ENCODE assay signal across 8 cellular contexts in the genomic region with DNA sequence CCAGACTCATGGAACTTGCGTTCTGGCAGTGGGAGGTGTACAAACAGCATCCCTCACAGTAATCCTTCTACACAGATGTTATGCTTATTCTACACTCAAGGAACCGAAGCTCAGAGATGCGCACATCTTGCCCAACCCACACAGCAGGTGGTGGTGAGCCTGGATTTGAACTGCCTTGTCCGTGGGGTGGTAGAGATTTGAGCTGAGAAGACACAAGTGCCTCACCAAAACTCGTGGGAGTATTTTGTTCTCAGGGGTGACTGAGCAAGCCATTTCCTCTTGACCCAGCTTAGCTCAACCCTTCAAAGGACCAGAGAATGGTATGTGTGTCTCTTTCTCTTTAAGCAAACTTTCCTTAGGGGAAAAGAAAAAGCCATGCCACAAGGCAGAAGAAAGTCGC.
A peak's percentile ranks its signal among the peaks of the same experiment; 100 is the strongest.
DNase-seq lines count a peak whose midpoint lies in the region; ATAC-seq, FAIRE-seq and TF ChIP-seq lines count a peak whose summit lies in the region.
"Not testable (repeated sequence)": the region's sequence is repeated elsewhere in the genome, so short reads cannot be mapped to it uniquely, and the experiment has no call there.

No MANE protein-coding gene starts in this region.

- H3K4me1 Mint-ChIP-seq in activated CD8-positive, alpha-beta T cell treated with anti-CD3 and anti-CD28 coated beads for 36 hours (ENCODE audit: low read depth) = peaks cover 16% of the 10 kb centered on the region
- H3K4me1 Mint-ChIP-seq in naive thymus-derived CD4-positive, alpha-beta T cell = peaks cover 0 to 15% (median 4%) of the 10 kb centered on the region in 7 donors

- ATAC-seq in activated CD8-positive, alpha-beta T cell treated with anti-CD3 and anti-CD28 coated beads for 36 hours = peak; percentile 81
- ATAC-seq in K562 = peak; percentile 29; the same call in 1 of the 3 replicates
- ATAC-seq in naive thymus-derived CD4-positive, alpha-beta T cell = not testable (repeated sequence)

- in situ Hi-C loops in K562 (cut with MboI) = not testable (repeated sequence)

- not testable (repeated sequence) for DNase-seq in GM12891 (ENCODE audit: insufficient read length, low spot score); NT2/D1 (ENCODE audit: low read depth, low spot score); K562 (ENCODE audit: extremely low read depth in 1 of 4, low spot score in 3 of 4); naive thymus-derived CD4-positive, alpha-beta T cell; trophoblast cell; suprapubic skin (ENCODE audit: low spot score in 2 of 2)
- peak; percentile 21 for DNase-seq in activated CD8-positive, alpha-beta T cell treated with anti-CD3 and anti-CD28 coated beads for 36 hours

- peak overlapping the region; percentile 89 for H4K91ac ChIP-seq in trophoblast cell (ENCODE audit: low read depth, low read length)

- not testable (repeated sequence) for TF ChIP-seq EP300 in K562 (IDR thresholded peaks at IDR 0.05; ENCODE audit: low read length); suprapubic skin (IDR thresholded peaks at IDR 0.05)

- H4K8ac ChIP-seq in trophoblast cell (ENCODE audit: low read depth, low read length) = peak overlapping the region; percentile 53

- TF ChIP-seq CTCF in activated CD8-positive, alpha-beta T cell treated with anti-CD3 and anti-CD28 coated beads for 36 hours (IDR thresholded peaks at IDR 0.05); K562 (IDR thresholded peaks at IDR 0.05 in 2 of 3, conservative IDR thresholded peaks at IDR 0.05 in 1 of 3; ENCODE audit: insufficient read depth in 2 of 3, low read depth in 1 of 3, low read length in 3 of 3); suprapubic skin (IDR thresholded peaks at IDR 0.05): not testable (repeated sequence)

- not testable (repeated sequence) for H3K4me2 ChIP-seq in K562 (ENCODE audit: insufficient read depth, low read length); trophoblast cell (ENCODE audit: low read length)

- H3K27ac Mint-ChIP-seq in activated CD8-positive, alpha-beta T cell treated with anti-CD3 and anti-CD28 coated beads for 36 hours = not testable (repeated sequence)
- peak overlapping the region in 3 of 9 donors; percentile 44 to 74 (median 67) for H3K27ac Mint-ChIP-seq in naive thymus-derived CD4-positive, alpha-beta T cell

- H2BK120ac ChIP-seq in trophoblast cell (ENCODE audit: insufficient read depth, low read length, poor library complexity) = peak overlapping the region; percentile 97

- H3K4me3 Mint-ChIP-seq in activated CD8-positive, alpha-beta T cell treated with anti-CD3 and anti-CD28 coated beads for 36 hours = not testable (repeated sequence)
- H3K4me3 Mint-ChIP-seq in naive thymus-derived CD4-positive, alpha-beta T cell = peak overlapping the region in 7 of 10 donors; percentile 24 to 67 (median 51)

- H3K4me3 ChIP-seq in NT2/D1 (ENCODE audit: insufficient read length, low read depth); K562; iPS-20b (ENCODE audit: low read length); naive thymus-derived CD4-positive, alpha-beta T cell (ENCODE audit: low read length); trophoblast cell (ENCODE audit: low read depth, low read length): not testable (repeated sequence)
- H3K4me3 ChIP-seq in suprapubic skin = peak overlapping the region; percentile 16

- not testable (repeated sequence) for H3K36me3 Mint-ChIP-seq in activated CD8-positive, alpha-beta T cell treated with anti-CD3 and anti-CD28 coated beads for 36 hours (ENCODE audit: low read depth)
- H3K36me3 Mint-ChIP-seq in naive thymus-derived CD4-positive, alpha-beta T cell = peaks cover 0 to 15% (median 4%) of the 10 kb centered on the region in 5 donors

- peak; percentile 68 for FAIRE-seq in GM12891 (lab: Jason Lieb, UNC)
- peak; percentile 62 for FAIRE-seq in K562 (lab: Jason Lieb, UNC)

- not testable (repeated sequence) for H3K9me3 Mint-ChIP-seq in activated CD8-positive, alpha-beta T cell treated with anti-CD3 and anti-CD28 coated beads for 36 hours; naive thymus-derived CD4-positive, alpha-beta T cell

- CTCF ChIA-PET in activated CD8-positive, alpha-beta T cell treated with anti-CD3 and anti-CD28 coated beads for 36 hours (lab: Charles Lee); K562 (lab: Yijun Ruan, JAX; ENCODE audit: low intra/inter-chr PET ratio); naive thymus-derived CD4-positive, alpha-beta T cell (lab: Charles Lee): not testable (repeated sequence)

- H2BK12ac ChIP-seq in trophoblast cell (ENCODE audit: low read length) = peak overlapping the region; percentile 97

- intact Hi-C loops in activated CD8-positive, alpha-beta T cell treated with anti-CD3 and anti-CD28 coated beads for 36 hours (cut with micrococcal nuclease); K562 (cut with micrococcal nuclease); naive thymus-derived CD4-positive, alpha-beta T cell (cut with micrococcal nuclease): not testable (repeated sequence)

- not testable (repeated sequence) for H4K12ac ChIP-seq in trophoblast cell (ENCODE audit: low read depth, low read length)

- H2AK5ac ChIP-seq in trophoblast cell (ENCODE audit: low read length) = peak overlapping the region; percentile 57

- 6% methylated on average over 4 of the region's 6 CpGs for WGBS in K562 (ENCODE audit: insufficient coverage, low coverage, missing lambda C conversion rate)
- WGBS in trophoblast cell (ENCODE audit: extremely low coverage, insufficient coverage, insufficient read length) = no CpG with 5 or more reads among the region's 6 CpGs
- WGBS in suprapubic skin = 38% methylated on average over 3 of the region's 6 CpGs

- H3K27me3 ChIP-seq in NT2/D1 (ENCODE audit: insufficient read depth, insufficient read length); K562 (ENCODE audit: control insufficient read depth in 2 of 2, insufficient read depth in 2 of 2, low read length in 2 of 2); iPS-20b (ENCODE audit: insufficient read depth, low read length); naive thymus-derived CD4-positive, alpha-beta T cell (ENCODE audit: control insufficient read depth in 2 of 2, insufficient read depth in 2 of 2, low read length in 2 of 2); trophoblast cell (ENCODE audit: insufficient read depth, low read length); suprapubic skin: not testable (repeated sequence)

- not testable (repeated sequence) for H3K4me1 ChIP-seq in NT2/D1 (ENCODE audit: insufficient read depth, insufficient read length); iPS-20b (ENCODE audit: insufficient read depth, low read length); naive thymus-derived CD4-positive, alpha-beta T cell (ENCODE audit: control insufficient read depth in 2 of 2, insufficient read depth in 2 of 2, low read length in 2 of 2)
- H3K4me1 ChIP-seq in K562 (replicated peaks in 1 of 2; ENCODE audit: control insufficient read depth in 2 of 2, insufficient read depth in 2 of 2, low read length in 2 of 2) (peaks cover 0 to 27% of the 10 kb centered on the region in 2 experiments; a peak in 3 of 5 replicates), trophoblast cell (ENCODE audit: control insufficient read depth in 1 of 2, insufficient read depth in 2 of 2, low read length in 2 of 2) (peaks cover 18 to 32% of the 10 kb centered on the region in 2 experiments), suprapubic skin (peaks cover 31% of the 10 kb centered on the region)

- peak overlapping the region; percentile 64 for H2BK5ac ChIP-seq in trophoblast cell (ENCODE audit: low read depth, low read length, poor library complexity)

- H3K9ac ChIP-seq in NT2/D1 (ENCODE audit: insufficient read length, low read depth) = peak overlapping the region; percentile 26
- not testable (repeated sequence) for H3K9ac ChIP-seq in K562 (ENCODE audit: insufficient read depth in 1 of 2, low read depth in 2 of 2, low read length in 2 of 2); trophoblast cell (ENCODE audit: low read length)
- peak overlapping the region; percentile 71; the same call in 1 of the 2 replicates for H3K9ac ChIP-seq in iPS-20b (ENCODE audit: low read depth, low read length)

- TF ChIP-seq RAD21 in K562 (CRISPR knock-in tag; conservative IDR thresholded peaks at IDR 0.05 in 1 of 2, IDR thresholded peaks at IDR 0.05 in 1 of 2) = not testable (repeated sequence)

- not testable (repeated sequence) for H3K23ac ChIP-seq in trophoblast cell (ENCODE audit: low read length)

- not testable (repeated sequence) for H3K27me3 Mint-ChIP-seq in activated CD8-positive, alpha-beta T cell treated with anti-CD3 and anti-CD28 coated beads for 36 hours; naive thymus-derived CD4-positive, alpha-beta T cell

- H2AFZ ChIP-seq in K562 (ENCODE audit: low read depth, low read length); trophoblast cell (ENCODE audit: insufficient read depth, low read length, poor library complexity): not testable (repeated sequence)

- peak overlapping the region; percentile 87 for H3K14ac ChIP-seq in trophoblast cell (ENCODE audit: low read length)

- not testable (repeated sequence) for BruUV-seq in K562 (replicated peaks; lab: Mats Ljungman, UMichigan)

- H3K18ac ChIP-seq in trophoblast cell (ENCODE audit: low read length) = peak overlapping the region; percentile 72

- peaks cover 22% of the 10 kb centered on the region for H3K79me1 ChIP-seq in trophoblast cell (ENCODE audit: low read length)

- not testable (repeated sequence) for H4K20me1 ChIP-seq in K562 (replicated peaks; ENCODE audit: control insufficient read depth, insufficient read depth, low read length)

- H3K27ac ChIP-seq in K562 (ENCODE audit: extremely low read depth, low read depth, low read length); iPS-20b (ENCODE audit: low read length); naive thymus-derived CD4-positive, alpha-beta T cell (ENCODE audit: low read depth, low read length); suprapubic skin: not testable (repeated sequence)
- H3K27ac ChIP-seq in trophoblast cell (ENCODE audit: low read depth, low read length) = peak overlapping the region; percentile 86

- not testable (repeated sequence) for H3K36me3 ChIP-seq in NT2/D1 (ENCODE audit: insufficient read depth, insufficient read length, low read length); K562 (ENCODE audit: control insufficient read depth, insufficient read depth, low read length); iPS-20b (ENCODE audit: insufficient read depth, low read depth, low read length); naive thymus-derived CD4-positive, alpha-beta T cell (ENCODE audit: control insufficient read depth in 2 of 3, insufficient read depth in 3 of 3, low read length in 3 of 3); trophoblast cell (ENCODE audit: control insufficient read depth in 1 of 2, insufficient read depth in 2 of 2, low read length in 2 of 2); suprapubic skin

- H3K79me2 ChIP-seq in K562 (ENCODE audit: control insufficient read depth, insufficient read depth, low read length); trophoblast cell (ENCODE audit: control insufficient read depth, insufficient read depth, low read length, poor library complexity): not testable (repeated sequence)

- POLR2A ChIA-PET in activated CD8-positive, alpha-beta T cell treated with anti-CD3 and anti-CD28 coated beads for 36 hours (lab: Charles Lee); K562 (lab: Yijun Ruan, JAX): not testable (repeated sequence)
- POLR2A ChIA-PET in naive thymus-derived CD4-positive, alpha-beta T cell (lab: Charles Lee) = interaction anchor here (0.6 kb wide), 1 partner anchor 19 kb away, joined by 3 read pairs; no protein-coding TSS in a partner anchor

- H3K9me1 ChIP-seq in K562 (ENCODE audit: control insufficient read depth, insufficient read depth, low read length) = not testable (repeated sequence)

- peaks cover 17% of the 10 kb centered on the region for H3K9me3 ChIP-seq in NT2/D1 (ENCODE audit: insufficient read depth, low read length)
- H3K9me3 ChIP-seq in K562 (replicated peaks; ENCODE audit: control insufficient read depth, insufficient read depth, low read depth, low read length); iPS-20b (ENCODE audit: insufficient read depth, low read depth, low read length); naive thymus-derived CD4-positive, alpha-beta T cell (ENCODE audit: control insufficient read depth in 2 of 3, low read length in 3 of 3); trophoblast cell (ENCODE audit: insufficient read depth, low read depth, low read length); suprapubic skin: not testable (repeated sequence)

- TF ChIP-seq POLR2A in GM12891 (IDR thresholded peaks at IDR 0.05; ENCODE audit: low read depth, low read length); K562 (conservative IDR thresholded peaks at IDR 0.05); suprapubic skin (IDR thresholded peaks at IDR 0.05): not testable (repeated sequence)

- peak overlapping the region; percentile 29 for H3K4ac ChIP-seq in trophoblast cell (ENCODE audit: low read depth, low read length)
